19 cellular contexts compared by ENCODE assay signal in genomic region chr4:177008071-177008835, GRCh38.
DNase-seq lines count a peak whose midpoint lies in the region; ATAC-seq and TF ChIP-seq lines count a peak whose summit lies in the region.
"Had no signal": no experiment of that assay in that cellular context is flagged by ENCODE, and none has a peak within 500 bp of the region (broad histone marks: within the 10 kb centered on the region; RNA-seq: fewer than 3 reads in every experiment).

No MANE protein-coding gene starts in this region.

- no peak overlapping the region for H3K4me3 ChIP-seq in RWPE2 (ENCODE audit: severe bottlenecking)
- no peak overlapping the region for H3K4me3 ChIP-seq in osteoblast (ENCODE audit: insufficient read depth, low read length)
- H3K4me3 ChIP-seq: hepatocyte, right atrium auricular region had no signal

- peaks cover 8% of the 10 kb centered on the region for H3K9me3 Mint-ChIP-seq in activated T-cell treated with anti-CD3 and anti-CD28 coated beads, Interleukin-2, amount 50 U/mL, for 24 hours

- DNase-seq in GM03348 (ENCODE audit: low spot score), result peak; percentile 20
- DNase-seq in RWPE2 (ENCODE audit: low spot score), result no peak
- peak; percentile 41 for DNase-seq in epithelial cell of prostate (ENCODE audit: low read depth, low spot score)
- DNase-seq in osteoblast (ENCODE audit: insufficient read length, low spot score, missing footprints), result no peak
- no peak for DNase-seq in Right ventricle myocardium inferior (ENCODE audit: missing footprints)
- DNase-seq in NCI-H187 (lab: John Stamatoyannopoulos, UW), result no peak
- DNase-seq in T-helper 17 cell, result no peak
- DNase-seq in activated T-cell treated with anti-CD3 and anti-CD28 coated beads, Interleukin-2, amount 50 U/mL, for 24 hours, result no peak
- DNase-seq: activated effector memory CD4-positive, alpha-beta T cell treated with Interleukin-2 at 50 U/mL for 16 hours; anterior cingulate cortex; cortex of kidney; H9; NCI-H2081 treated with DMSO at 0.1 percent for 48 hours; stimulated activated CD4-positive, alpha-beta T cell treated with anti-CD3 and anti-CD28 coated beads, Interleukin-1b, Interleukin-23, amount 100 ng/mL, for 48 hours; substantia nigra; T-helper 2 cell had no signal

- no peak overlapping the region for H3K27ac Mint-ChIP-seq in T-helper 17 cell
- H3K27ac Mint-ChIP-seq in activated T-cell treated with anti-CD3 and anti-CD28 coated beads, Interleukin-2, amount 50 U/mL, for 24 hours, result no peak overlapping the region
- H3K27ac Mint-ChIP-seq: B cell, H9 had no signal

- H3K9me3 ChIP-seq in RWPE2 (ENCODE audit: severe bottlenecking) (peaks cover 7% of the 10 kb centered on the region), osteoblast (ENCODE audit: low read depth, low read length) (peaks cover 3% of the 10 kb centered on the region), T-helper 17 cell (ENCODE audit: control insufficient read depth, low read length, poor library complexity, severe bottlenecking) (no peaks in the 10 kb centered on the region)

- no peaks in the 10 kb centered on the region for H3K36me3 Mint-ChIP-seq in T-helper 17 cell (ENCODE audit: low read depth)
- no peaks in the 10 kb centered on the region for H3K36me3 Mint-ChIP-seq in activated T-cell treated with anti-CD3 and anti-CD28 coated beads, Interleukin-2, amount 50 U/mL, for 24 hours (ENCODE audit: low read depth)

- H2AFZ ChIP-seq in osteoblast (ENCODE audit: low read length), result no peak overlapping the region
- H2AFZ ChIP-seq: hepatocyte had no signal

- H3K79me2 ChIP-seq in osteoblast (ENCODE audit: insufficient read depth, low read length), result no peaks in the 10 kb centered on the region
- H3K79me2 ChIP-seq: hepatocyte had no signal

- H3K36me3 ChIP-seq in RWPE2 (ENCODE audit: low read depth) (no peaks in the 10 kb centered on the region; the same call in none of the 2 replicates), osteoblast (ENCODE audit: insufficient read depth, low read length) (no peaks in the 10 kb centered on the region)
- H3K36me3 ChIP-seq: right atrium auricular region had no signal

- H3K27ac ChIP-seq in RWPE2 (ENCODE audit: poor library complexity, severe bottlenecking) (peak overlapping the region; percentile 99), epithelial cell of prostate (peak overlapping the region; percentile 98), osteoblast (ENCODE audit: low read depth, low read length) (peak overlapping the region; percentile 73)
- H3K27ac ChIP-seq: hepatocyte, right atrium auricular region had no signal

- H4K20me1 ChIP-seq in osteoblast (ENCODE audit: insufficient read depth, low read length), result no peaks in the 10 kb centered on the region

- no peaks in the 10 kb centered on the region for H3K27me3 Mint-ChIP-seq in T-helper 17 cell
- H3K27me3 Mint-ChIP-seq in activated T-cell treated with anti-CD3 and anti-CD28 coated beads, Interleukin-2, amount 50 U/mL, for 24 hours, result no peaks in the 10 kb centered on the region
- H3K27me3 Mint-ChIP-seq: B cell had no signal

- no peak overlapping the region for H3K4me3 Mint-ChIP-seq in T-helper 17 cell
- no peak overlapping the region for H3K4me3 Mint-ChIP-seq in activated T-cell treated with anti-CD3 and anti-CD28 coated beads, Interleukin-2, amount 50 U/mL, for 24 hours
- H3K4me3 Mint-ChIP-seq: B cell, H9 had no signal

- ATAC-seq in RWPE2 (ENCODE audit: low read depth) (peak; percentile 90), Right ventricle myocardium inferior (no peak), T-helper 17 cell (no peak)

- peak overlapping the region; percentile 52 for H3K4me2 ChIP-seq in osteoblast (ENCODE audit: insufficient read depth, low read length)
- H3K4me2 ChIP-seq: hepatocyte had no signal

- intact Hi-C loops in Right ventricle myocardium inferior (cut with DNase I), result no loop called here

- H3K27me3 ChIP-seq in RWPE2 (ENCODE audit: insufficient read depth, poor library complexity, severe bottlenecking), result no peaks in the 10 kb centered on the region
- no peaks in the 10 kb centered on the region for H3K27me3 ChIP-seq in osteoblast (ENCODE audit: insufficient read depth, low read length)
- H3K27me3 ChIP-seq: hepatocyte, right atrium auricular region had no signal

- TF ChIP-seq CTCF in RWPE2 (IDR thresholded peaks at IDR 0.05; ENCODE audit: poor library complexity, severe bottlenecking) (no peak), osteoblast (IDR thresholded peaks at IDR 0.05; ENCODE audit: extremely low read depth, low read depth, low read length) (no peak)

- no peaks in the 10 kb centered on the region for H3K4me1 Mint-ChIP-seq in T-helper 17 cell
- no peaks in the 10 kb centered on the region for H3K4me1 Mint-ChIP-seq in activated T-cell treated with anti-CD3 and anti-CD28 coated beads, Interleukin-2, amount 50 U/mL, for 24 hours (ENCODE audit: low read depth)
- H3K4me1 Mint-ChIP-seq: B cell, H9 had no signal

- peaks cover 56% of the 10 kb centered on the region for H3K4me1 ChIP-seq in RWPE2 (ENCODE audit: insufficient read depth, poor library complexity, severe bottlenecking)
- H3K4me1 ChIP-seq in osteoblast (ENCODE audit: insufficient read depth, low read length), result peaks cover 47% of the 10 kb centered on the region
- H3K4me1 ChIP-seq: right atrium auricular region had no signal

Comparison
In these comparisons a context has a peak if more than half of its experiments do, and no peak if none do; other contexts are left out.
1. DNase-seq: peak in GM03348 (single experiment) and epithelial cell of prostate (single experiment); none in RWPE2 (single experiment), osteoblast (single experiment), Right ventricle myocardium inferior (single experiment), NCI-H187 (0 of 2), T-helper 17 cell (0 of 3) and activated T-cell treated with anti-CD3 and anti-CD28 coated beads, Interleukin-2, amount 50 U/mL, for 24 hours (single experiment).
2. Peak in every context shown above with its lines, with median percentiles within 50 percentile points of each other: H3K27ac ChIP-seq.